22 cellular contexts compared by ENCODE assay signal in genomic region chr11:57819272-57819979, GRCh38. TPM values are rescaled to one million over a fixed set of nuclear protein-coding genes. Genes with fewer than 3 reads are reported as not detected.
A peak's percentile ranks its signal among the peaks of the same experiment; 100 is the strongest.
DNase-seq lines count a peak whose midpoint lies in the region; ATAC-seq, FAIRE-seq and TF ChIP-seq lines count a peak whose summit lies in the region.
"Had no signal": no experiment of that assay in that cellular context is flagged by ENCODE, and none has a peak within 500 bp of the region (broad histone marks: within the 10 kb centered on the region; RNA-seq: fewer than 3 reads in every experiment).

No MANE protein-coding gene starts in this region.

- TF ChIP-seq POLR2A in HepG2 (IDR thresholded peaks at IDR 0.05; ENCODE audit: insufficient read depth in 1 of 2, low read depth in 2 of 2, low read length in 2 of 2) (no peak), right lobe of liver (IDR thresholded peaks at IDR 0.05) (no peak), body of pancreas (IDR thresholded peaks at IDR 0.05) (no peak)

- TF ChIP-seq RAD21 in HepG2 (CRISPR knock-in tag; IDR thresholded peaks at IDR 0.05) = no peak

- H2AFZ ChIP-seq in HepG2 (ENCODE audit: low read length) = no peak overlapping the region

- H3K36me3 ChIP-seq in HepG2 (replicated peaks in 1 of 2; ENCODE audit: control insufficient read depth in 1 of 2, insufficient read depth in 2 of 2, low read length in 2 of 2) (peaks cover 11 to 31% of the 10 kb centered on the region in 2 experiments), right lobe of liver (peaks cover 4 to 38% (median 29%) of the 10 kb centered on the region in 4 donors), body of pancreas (replicated peaks in 1 of 2; ENCODE audit: insufficient read depth in 1 of 2, low read depth in 2 of 2) (peaks cover 0 to 22% of the 10 kb centered on the region in 2 donors)

- WGBS in HepG2 (ENCODE audit: low lambda C conversion rate) = 89% methylated on average over 7 of the region's 7 CpGs
- 90% methylated on average over 7 of the region's 7 CpGs for WGBS in right lobe of liver (ENCODE audit: insufficient coverage, low coverage, low lambda C conversion rate, missing lambda C conversion rate)
- 54 to 56% methylated on average over 7 of the region's 7 CpGs for WGBS in body of pancreas, 2 donors

- ATAC-seq in HepG2 (no peak; the same call in 2 of the 3 replicates), right lobe of liver (no peak), body of pancreas (peak; percentile 66), memory B cell (ENCODE audit: low read depth) (no peak)
- ATAC-seq: CD8-positive, alpha-beta T cell; PC-3 had no signal

- H3K4me1 ChIP-seq in HepG2 (ENCODE audit: insufficient read depth, low read length) (peaks cover 15% of the 10 kb centered on the region), right lobe of liver (no peaks in the 10 kb centered on the region), body of pancreas (peaks cover 31% of the 10 kb centered on the region)

- H3K4me1 Mint-ChIP-seq in memory B cell = no peaks in the 10 kb centered on the region
- H3K4me1 Mint-ChIP-seq: B cell had no signal

- no peak for TF ChIP-seq CTCF in HepG2 (CRISPR knock-in tag; IDR thresholded peaks at IDR 0.05)
- TF ChIP-seq CTCF in right lobe of liver (IDR thresholded peaks at IDR 0.05) = no peak
- no peak for TF ChIP-seq CTCF in body of pancreas (IDR thresholded peaks at IDR 0.05)

- H3K4me3 ChIP-seq in HepG2 (replicated peaks in 1 of 3; ENCODE audit: insufficient read depth in 1 of 3, low read depth in 2 of 3, low read length in 3 of 3) (no peak overlapping the region), right lobe of liver (no peak overlapping the region), body of pancreas (no peak overlapping the region)

- no peak overlapping the region for H3K4me3 Mint-ChIP-seq in memory B cell
- H3K4me3 Mint-ChIP-seq: B cell; CD8-positive, alpha-beta T cell had no signal

- H3K9me3 Mint-ChIP-seq in memory B cell = no peaks in the 10 kb centered on the region
- H3K9me3 Mint-ChIP-seq: CD8-positive, alpha-beta T cell had no signal

- no peaks in the 10 kb centered on the region for H3K27me3 Mint-ChIP-seq in memory B cell
- H3K27me3 Mint-ChIP-seq: B cell had no signal

- no peak overlapping the region for H3K4me2 ChIP-seq in HepG2 (ENCODE audit: low read depth, low read length)

- POLR2A ChIA-PET in HepG2 (lab: Yijun Ruan, JAX) = no interaction called here

- no peak overlapping the region for H3K9ac ChIP-seq in HepG2 (ENCODE audit: insufficient read depth, low read depth, low read length)

- peak overlapping the region; percentile 70 for H3K27ac Mint-ChIP-seq in memory B cell
- H3K27ac Mint-ChIP-seq: B cell; CD8-positive, alpha-beta T cell had no signal

- no TSS peak for BruUV-seq in HepG2 (replicated peaks; lab: Mats Ljungman, UMichigan)

- intact Hi-C loops in HepG2 (cut with micrococcal nuclease; ENCODE audit: unreplicated experiment) (loop anchor here (5.0 kb wide), 1 partner anchor 468 kb away; no protein-coding TSS in a partner anchor), right lobe of liver (cut with DNase I) (no loop called here), body of pancreas (cut with DNase I) (no loop called here)

- no peaks in the 10 kb centered on the region for H3K79me2 ChIP-seq in HepG2 (ENCODE audit: insufficient read depth, low read length)

- no peak for TF ChIP-seq EP300 in HepG2 (IDR thresholded peaks at IDR 0.05; ENCODE audit: low read depth in 2 of 2, low read length in 2 of 2)
- TF ChIP-seq EP300 in HepG2 (CRISPR knock-in tag; IDR thresholded peaks at IDR 0.05; ENCODE audit: borderline replicate concordance) = no peak

- in situ Hi-C loops in HepG2 (cut with HindIII; ENCODE audit: extremely low pct_ligation_motif_present, low pct_unique_long_range_greater_than_20kb) = no loop called here

- CTCF ChIA-PET in HepG2 (lab: Yijun Ruan, JAX; ENCODE audit: low intra/inter-chr PET ratio, low total read pairs) = no interaction called here

- no peaks in the 10 kb centered on the region for H4K20me1 ChIP-seq in HepG2 (ENCODE audit: insufficient read depth, low read length)

- DNase-seq in HepG2 (ENCODE audit: low spot score) (peak; percentile 15), right lobe of liver (no peak), body of pancreas (no peak), memory B cell (ENCODE audit: low spot score in 2 of 2) (no peak), nucleus accumbens (lab: John Stamatoyannopoulos, UW) (no peak), SHP77 (lab: John Stamatoyannopoulos, UW) (no peak)
- DNase-seq in activated CD4-positive, alpha-beta T cell treated with anti-CD3 and anti-CD28 coated beads for 48 hours = no peak
- DNase-seq: CD8-positive, alpha-beta T cell; Kasumi-1; MV-4-11; NCI-H1105; NCI-H1436 treated with DMSO at 0.1 percent for 48 hours; NCI-H187 treated with DMSO at 0.1 percent for 48 hours; NCI-H524 treated with DMSO at 0.1 percent for 48 hours; NCI-H774; PC-3; SHP77 treated with DMSO at 0.1 percent for 48 hours had no signal

- H3K27ac ChIP-seq in HepG2 (ENCODE audit: extremely low read length, insufficient read depth, low read length) (no peak overlapping the region), right lobe of liver (no peak overlapping the region), body of pancreas (peak overlapping the region in 3 of 4 donors; percentile 6 to 46 (median 24))
- H3K27ac ChIP-seq: C4-2B, HL-60 had no signal

- no peak for FAIRE-seq in HepG2 (lab: Jason Lieb, UNC)
- FAIRE-seq: GM19239, H54 had no signal

- H3K9me3 ChIP-seq in HepG2 (ENCODE audit: low read length) (no peaks in the 10 kb centered on the region), right lobe of liver (no peaks in the 10 kb centered on the region), body of pancreas (no peaks in the 10 kb centered on the region)

- H3K36me3 Mint-ChIP-seq in memory B cell = peaks cover 15% of the 10 kb centered on the region

- no peaks in the 10 kb centered on the region for H3K27me3 ChIP-seq in HepG2 (ENCODE audit: control insufficient read depth in 1 of 2, insufficient read depth in 2 of 2, low read length in 2 of 2)
- no peaks in the 10 kb centered on the region for H3K27me3 ChIP-seq in right lobe of liver
- H3K27me3 ChIP-seq in body of pancreas = no peaks in the 10 kb centered on the region

TF ChIP-seq in HepG2, 621 proteins besides CTCF, POLR2A, EP300 and RAD21:
- TF ChIP-seq PAF1 (CRISPR knock-in tag; IDR thresholded peaks at IDR 0.05) (0 out of 2 replicates have a peak, but pooled peaks have one; percentile 31), TP53 (CRISPR knock-in tag; conservative IDR thresholded peaks at IDR 0.05) (no peak), RBM22 (optimal IDR thresholded peaks at IDR 0.05; ENCODE audit: low read length) (peak; percentile 57), AGO2 (optimal IDR thresholded peaks at IDR 0.05; ENCODE audit: low read depth, low read length) (peak; percentile 26)
- TF ChIP-seq, protein P1, sequence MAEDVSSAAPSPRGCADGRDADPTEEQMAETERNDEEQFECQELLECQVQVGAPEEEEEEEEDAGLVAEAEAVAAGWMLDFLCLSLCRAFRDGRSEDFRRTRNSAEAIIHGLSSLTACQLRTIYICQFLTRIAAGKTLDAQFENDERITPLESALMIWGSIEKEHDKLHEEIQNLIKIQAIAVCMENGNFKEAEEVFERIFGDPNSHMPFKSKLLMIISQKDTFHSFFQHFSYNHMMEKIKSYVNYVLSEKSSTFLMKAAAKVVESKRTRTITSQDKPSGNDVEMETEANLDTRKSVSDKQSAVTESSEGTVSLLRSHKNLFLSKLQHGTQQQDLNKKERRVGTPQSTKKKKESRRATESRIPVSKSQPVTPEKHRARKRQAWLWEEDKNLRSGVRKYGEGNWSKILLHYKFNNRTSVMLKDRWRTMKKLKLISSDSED (CRISPR knock-in tag; IDR thresholded peaks at IDR 0.05) = no peak

RNA-seq across cellular contexts. Expression of gene CTNND1, which starts 57.8 kb away (rescaled TPM):
- total RNA-seq in HepG2 (2016; rRNA removed; fragmentation: Illumina TruSeq; extraction: Trizol) (128 and 184 TPM in 2 replicates), right lobe of liver (100 to 1,000 TPM in 3 of 6 experiments, 10 to 100 TPM in 3; 62.3 to 123 (median 97.8) TPM), body of pancreas (100 to 1,000 TPM; 115 to 178 TPM)
- 9.7 and 10.3 TPM in 2 replicates for total RNA-seq in HepG2 (2016; cell fraction: cytosol; rRNA removed; fragmentation: Illumina TruSeq; extraction: Trizol; ENCODE audit: low read depth)
- 125 and 182 TPM in 2 replicates for total RNA-seq in HepG2 (2016; cell fraction: insoluble cytoplasmic fraction; rRNA removed; fragmentation: Illumina TruSeq; extraction: Trizol)
- total RNA-seq in HepG2 (2016; cell fraction: membrane; rRNA removed; fragmentation: Illumina TruSeq; extraction: Trizol) = 25.4 and 28.5 TPM in 2 replicates
- total RNA-seq in HepG2 (2016; cell fraction: nucleus; rRNA removed; fragmentation: Illumina TruSeq; extraction: Trizol) = 122 and 125 TPM in 2 replicates
- 117 and 136 TPM in 2 replicates for polyA plus RNA-seq in HepG2 (2011; rRNA removed)
- polyA plus RNA-seq in HepG2 (2011; cell fraction: cytosol; rRNA removed) = 93.8 and 103 TPM in 2 replicates
- 87.0 and 99.3 TPM in 2 replicates for polyA plus RNA-seq in HepG2 (2011; cell fraction: nucleus; rRNA removed)
- polyA plus RNA-seq in HepG2 (2012) = 85.5 and 97.1 TPM in 2 replicates
- 2.6 and 3.2 TPM in 2 replicates for polyA plus RNA-seq in HepG2 (2016; cell fraction: cytosol; fragmentation: Illumina TruSeq; extraction: Trizol; ENCODE audit: low read depth)
- polyA plus RNA-seq in HepG2 (2016; cell fraction: insoluble cytoplasmic fraction; fragmentation: Illumina TruSeq; extraction: Trizol; ENCODE audit: low read depth) = 131 and 135 TPM in 2 replicates
- polyA plus RNA-seq in HepG2 (2016; cell fraction: membrane; fragmentation: Illumina TruSeq; extraction: Trizol; ENCODE audit: low read depth) = 11.5 and 13.2 TPM in 2 replicates
- 100 and 103 TPM in 2 replicates for polyA plus RNA-seq in HepG2 (2016; cell fraction: nucleus; fragmentation: Illumina TruSeq; extraction: Trizol; ENCODE audit: insufficient read depth, low read depth)
- 263 and 616 TPM in 2 replicates for polyA minus RNA-seq in HepG2 (2011; rRNA and poly(A)+ RNA removed; ENCODE audit: low replicate concordance)
- polyA minus RNA-seq in HepG2 (2011; cell fraction: cytosol; rRNA and poly(A)+ RNA removed) = 140 and 158 TPM in 2 replicates
- polyA minus RNA-seq in HepG2 (2011; cell fraction: nucleus; rRNA and poly(A)+ RNA removed) = 209 and 212 TPM in 2 replicates

Comparison
In these comparisons a context has a peak if more than half of its experiments do, and no peak if none do; other contexts are left out.
1. H3K27ac ChIP-seq: peak in body of pancreas (3 of 4); none in HepG2 (single experiment) and right lobe of liver (0 of 3).